In genomic region chr14:49746476-49746875, GRCh38 we compare ENCODE assay signal across 3 cellular contexts.
TF ChIP-seq lines count a peak whose summit lies in the region.

No MANE protein-coding gene starts in this region.

TF ChIP-seq in WTC11, 78 proteins besides CTCF, POLR2A, EP300 and RAD21:
- peak; percentile 46; the same call in 1 of the 2 replicates for TF ChIP-seq GABPB1 (CRISPR knock-in tag; IDR thresholded peaks at IDR 0.05)

TF ChIP-seq in GM12878, 131 proteins besides CTCF, POLR2A, EP300 and RAD21:
- TF ChIP-seq ATF7 (IDR thresholded peaks at IDR 0.05; ENCODE audit: low read depth): 0 out of 2 replicates have a peak, but pooled peaks have one; percentile 18
TF ChIP-seq in GM12878: peak in this region for 1; not testable (repeated sequence) for 130.

TF ChIP-seq in HepG2, 621 proteins besides CTCF, POLR2A, EP300 and RAD21:
- TF ChIP-seq, protein P1, sequence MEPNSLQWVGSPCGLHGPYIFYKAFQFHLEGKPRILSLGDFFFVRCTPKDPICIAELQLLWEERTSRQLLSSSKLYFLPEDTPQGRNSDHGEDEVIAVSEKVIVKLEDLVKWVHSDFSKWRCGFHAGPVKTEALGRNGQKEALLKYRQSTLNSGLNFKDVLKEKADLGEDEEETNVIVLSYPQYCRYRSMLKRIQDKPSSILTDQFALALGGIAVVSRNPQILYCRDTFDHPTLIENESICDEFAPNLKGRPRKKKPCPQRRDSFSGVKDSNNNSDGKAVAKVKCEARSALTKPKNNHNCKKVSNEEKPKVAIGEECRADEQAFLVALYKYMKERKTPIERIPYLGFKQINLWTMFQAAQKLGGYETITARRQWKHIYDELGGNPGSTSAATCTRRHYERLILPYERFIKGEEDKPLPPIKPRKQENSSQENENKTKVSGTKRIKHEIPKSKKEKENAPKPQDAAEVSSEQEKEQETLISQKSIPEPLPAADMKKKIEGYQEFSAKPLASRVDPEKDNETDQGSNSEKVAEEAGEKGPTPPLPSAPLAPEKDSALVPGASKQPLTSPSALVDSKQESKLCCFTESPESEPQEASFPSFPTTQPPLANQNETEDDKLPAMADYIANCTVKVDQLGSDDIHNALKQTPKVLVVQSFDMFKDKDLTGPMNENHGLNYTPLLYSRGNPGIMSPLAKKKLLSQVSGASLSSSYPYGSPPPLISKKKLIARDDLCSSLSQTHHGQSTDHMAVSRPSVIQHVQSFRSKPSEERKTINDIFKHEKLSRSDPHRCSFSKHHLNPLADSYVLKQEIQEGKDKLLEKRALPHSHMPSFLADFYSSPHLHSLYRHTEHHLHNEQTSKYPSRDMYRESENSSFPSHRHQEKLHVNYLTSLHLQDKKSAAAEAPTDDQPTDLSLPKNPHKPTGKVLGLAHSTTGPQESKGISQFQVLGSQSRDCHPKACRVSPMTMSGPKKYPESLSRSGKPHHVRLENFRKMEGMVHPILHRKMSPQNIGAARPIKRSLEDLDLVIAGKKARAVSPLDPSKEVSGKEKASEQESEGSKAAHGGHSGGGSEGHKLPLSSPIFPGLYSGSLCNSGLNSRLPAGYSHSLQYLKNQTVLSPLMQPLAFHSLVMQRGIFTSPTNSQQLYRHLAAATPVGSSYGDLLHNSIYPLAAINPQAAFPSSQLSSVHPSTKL (CRISPR knock-in tag; IDR thresholded peaks at IDR 0.05): 0 out of 2 replicates have a peak, but pooled peaks have one; percentile 19
- peak; percentile 96 for TF ChIP-seq ZNF317 (CRISPR knock-in tag; IDR thresholded peaks at IDR 0.05)
- TF ChIP-seq ATF4 (CRISPR knock-in tag; IDR thresholded peaks at IDR 0.05): peak in 1 of 2 experiments; percentile 29; a peak in 1 of 4 replicates
- TF ChIP-seq GATAD2A (CRISPR knock-in tag; IDR thresholded peaks at IDR 0.05): 0 out of 2 replicates have a peak, but pooled peaks have one; percentile 27
- peak; percentile 72 for TF ChIP-seq CEBPB (IDR thresholded peaks at IDR 0.05; ENCODE audit: borderline replicate concordance, low read depth, low read length)
- peak; percentile 36; the same call in 1 of the 2 replicates for TF ChIP-seq CEBPG (CRISPR knock-in tag; IDR thresholded peaks at IDR 0.05)
- peak; percentile 61 for TF ChIP-seq HNF4A (CRISPR knock-in tag; IDR thresholded peaks at IDR 0.05)
